28 cellular contexts compared by ENCODE assay signal in the genomic region with DNA sequence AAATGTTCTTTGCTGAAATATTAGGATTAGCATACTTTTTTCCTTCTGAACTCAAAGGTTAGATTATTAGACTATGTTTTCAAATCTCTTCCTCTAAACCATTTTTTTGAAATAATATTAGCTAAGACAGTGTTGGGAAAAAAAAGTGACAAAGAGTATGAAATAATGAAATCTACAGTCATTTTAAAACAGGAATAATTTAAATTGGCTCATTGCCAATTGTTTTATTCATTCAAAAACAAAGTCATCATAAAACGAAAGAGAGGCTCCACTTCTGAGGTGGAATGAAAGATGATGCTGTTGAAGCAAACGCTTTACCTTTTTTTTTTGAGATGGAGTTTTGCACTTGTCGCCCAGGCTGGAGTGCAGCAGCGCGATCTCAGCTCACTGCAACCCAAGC. TPM values are rescaled to one million over a fixed set of nuclear protein-coding genes. Genes with fewer than 3 reads are reported as not detected.
"Had no signal": no experiment of that assay in that cellular context is flagged by ENCODE, and none has a peak within 500 bp of the region (broad histone marks: within the 10 kb centered on the region; RNA-seq: fewer than 3 reads in every experiment).

No MANE protein-coding gene starts in this region.

- H3K4me3 ChIP-seq: coronary artery, dorsolateral prefrontal cortex, esophagus squamous epithelium, gastrocnemius medialis, heart right ventricle, left lung, lower lobe of right lung, mucosa of descending colon had no signal

- H3K27ac ChIP-seq: coronary artery, dorsolateral prefrontal cortex, epithelial cell of prostate, esophagus squamous epithelium, gastrocnemius medialis, heart right ventricle, left lung, lower lobe of right lung had no signal

- H3K4me1 ChIP-seq: esophagus squamous epithelium, gastrocnemius medialis, heart right ventricle, left lung, lower lobe of right lung had no signal

- H3K9me3 ChIP-seq: gastrocnemius medialis had no signal

- ATAC-seq: effector memory CD8-positive, alpha-beta T cell; esophagus mucosa; gastrocnemius medialis; heart right ventricle; left cardiac atrium; left lung; left ventricle myocardium superior; lower lobe of right lung; mucosa of descending colon; naive thymus-derived CD8-positive, alpha-beta T cell had no signal

- H3K27me3 ChIP-seq: dorsolateral prefrontal cortex, esophagus squamous epithelium, gastrocnemius medialis, heart right ventricle, left lung had no signal

- H3K36me3 ChIP-seq: gastrocnemius medialis, lower lobe of right lung had no signal

- FAIRE-seq: endometrium, keratinocyte had no signal

- DNase-seq: dermis blood vessel endothelial cell; dorsolateral prefrontal cortex; effector CD8-positive, alpha-beta T cell; effector memory CD8-positive, alpha-beta T cell; endodermal cell; erythroblast; esophagus squamous epithelium; foreskin fibroblast; foreskin melanocyte; gastrocnemius medialis; glutamatergic neuron; head of caudate nucleus; heart right ventricle; hippocampal formation; left cardiac atrium; left lung; left ventricle myocardium superior; lower lobe of right lung; mesenchymal stem cell; mucosa of descending colon; naive B cell; naive thymus-derived CD8-positive, alpha-beta T cell had no signal

RNA-seq across cellular contexts. Expression of gene RNF32, which starts 51.2 kb away (rescaled TPM):
- total RNA-seq: left ventricle myocardium superior, mesenteric fat pad had no signal
